In the genomic region with DNA sequence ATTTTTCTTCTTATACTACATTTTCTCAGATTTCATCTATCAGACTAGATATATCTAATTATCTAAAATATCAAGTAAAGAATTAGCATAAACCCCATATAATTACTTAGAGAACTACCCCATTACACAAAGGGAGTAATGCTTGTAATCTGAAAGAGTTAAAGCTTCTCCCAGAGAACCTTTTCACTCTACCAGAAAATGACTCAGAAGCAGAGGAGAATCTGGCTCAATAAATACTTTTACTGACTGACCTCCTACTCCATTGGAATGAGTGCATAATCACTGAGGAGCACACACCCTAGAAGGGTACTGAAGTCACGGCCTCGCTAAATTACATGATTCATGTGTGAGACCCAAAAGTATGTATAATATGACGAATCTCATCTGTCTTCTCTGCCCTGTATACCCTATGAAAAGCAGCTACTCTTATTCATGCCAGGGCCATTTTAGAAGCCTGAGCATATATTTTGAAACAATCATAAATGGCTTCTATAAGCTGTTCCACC, we compare ENCODE assay signal across 9 cellular contexts. TPM values are rescaled to one million over a fixed set of nuclear protein-coding genes. Genes with fewer than 3 reads are reported as not detected.
DNase-seq lines count a peak whose midpoint lies in the region; ATAC-seq and TF ChIP-seq lines count a peak whose summit lies in the region.
"Had no signal": no experiment of that assay in that cellular context is flagged by ENCODE, and none has a peak within 500 bp of the region (broad histone marks: within the 10 kb centered on the region; RNA-seq: fewer than 3 reads in every experiment).

No MANE protein-coding gene starts in this region.

- H3K36me3 Mint-ChIP-seq in CD14-positive monocyte, result peaks cover 5 to 7% of the 10 kb centered on the region in 2 donors

- no peaks in the 10 kb centered on the region for H3K27me3 ChIP-seq in fibroblast of lung (ENCODE audit: control insufficient read depth, insufficient read depth, low read length)

- no peaks in the 10 kb centered on the region for H4K20me1 ChIP-seq in fibroblast of lung (ENCODE audit: control insufficient read depth, extremely low read depth, insufficient read depth, low read length)

- DNase-seq in CD14-positive monocyte (ENCODE audit: low spot score) (no peak), RKO (ENCODE audit: low spot score) (peak; percentile 93), fibroblast of lung (ENCODE audit: low read depth in 2 of 2) (peak; percentile 98 to 99), pons (ENCODE audit: low spot score) (peak; percentile 2), anterior cingulate cortex (lab: John Stamatoyannopoulos, UW) (no peak), germinal center (ENCODE audit: low spot score) (no peak)
- DNase-seq: activated CD4-positive, alpha-beta T cell treated with anti-CD3 and anti-CD28 coated beads for 48 hours had no signal

- peaks cover 0 to 5% (median 0%) of the 10 kb centered on the region in 3 donors for H3K27me3 Mint-ChIP-seq in CD14-positive monocyte (ENCODE audit: low read depth in 3 of 3)

- no peaks in the 10 kb centered on the region for H3K36me3 ChIP-seq in fibroblast of lung (ENCODE audit: control insufficient read depth, insufficient read depth, low read length)

- no peaks in the 10 kb centered on the region for H3K9me3 ChIP-seq in fibroblast of lung (ENCODE audit: control insufficient read depth, insufficient read depth, low read depth, low read length)

- no peak overlapping the region for H3K9ac ChIP-seq in fibroblast of lung (ENCODE audit: insufficient read depth, low read length)

- peak overlapping the region in 4 of 7 donors; percentile 16 to 87 (median 68) for H3K27ac Mint-ChIP-seq in CD14-positive monocyte

- ATAC-seq in GM21576 (IDR thresholded peaks at IDR 0.05; ENCODE audit: unreplicated experiment) (no peak), HG03520 (IDR thresholded peaks at IDR 0.05; ENCODE audit: unreplicated experiment) (no peak)

- H3K9me3 Mint-ChIP-seq in CD14-positive monocyte, result no peaks in the 10 kb centered on the region

- peak overlapping the region; percentile 82 for H3K4me2 ChIP-seq in fibroblast of lung (ENCODE audit: extremely low read depth, insufficient read depth, low read length)

- peaks cover 80% of the 10 kb centered on the region for H3K79me2 ChIP-seq in fibroblast of lung (ENCODE audit: control insufficient read depth, insufficient read depth, low read length)

- H2AFZ ChIP-seq in fibroblast of lung (ENCODE audit: low read length), result no peak overlapping the region

- peak overlapping the region in 2 of 4 experiments; percentile 38 for H3K4me3 ChIP-seq in fibroblast of lung (replicated peaks in 1 of 4; ENCODE audit: control extremely low read depth in 1 of 4, insufficient read depth in 1 of 4, low read depth in 3 of 4, low read length in 4 of 4)

- peak overlapping the region; percentile 93 for H3K27ac ChIP-seq in fibroblast of lung (ENCODE audit: insufficient read depth, low read length)

- peaks cover 26% of the 10 kb centered on the region for H3K4me1 ChIP-seq in fibroblast of lung (ENCODE audit: control insufficient read depth, extremely low read depth, insufficient read depth, low read length)

- peaks cover 34% of the 10 kb centered on the region for H3K4me1 Mint-ChIP-seq in CD14-positive monocyte

- TF ChIP-seq CTCF in CD14-positive monocyte (IDR thresholded peaks at IDR 0.05) (no peak), fibroblast of lung (conservative IDR thresholded peaks at IDR 0.05 in 1 of 2, IDR thresholded peaks at IDR 0.05 in 1 of 2; ENCODE audit: low read depth in 1 of 2, low read length in 2 of 2) (no peak)

- no peak overlapping the region for H3K4me3 Mint-ChIP-seq in CD14-positive monocyte

- intact Hi-C loops in CD14-positive monocyte (cut with micrococcal nuclease), result loop anchor here in 1 of 2 donors (5.0 kb wide), 1 partner anchor 35 kb away; no protein-coding TSS in a partner anchor

RNA-seq across cellular contexts. Expression of a gene that starts 32.8 kb away (rescaled TPM):
- 1 to 10 TPM in 1 of 2 donors, under 1 TPM in 1; 0.83 to 1.2 TPM for polyA plus RNA-seq in CD14-positive monocyte
- total RNA-seq in fibroblast of lung, result 5.9 and 12.9 TPM in 2 replicates
- polyA plus RNA-seq in fibroblast of lung, result 17.6 and 21.2 TPM in 2 replicates
- 11.3 and 15.0 TPM in 2 replicates for polyA plus RNA-seq in fibroblast of lung (2012)
- polyA minus RNA-seq in fibroblast of lung (ENCODE audit: low replicate concordance), result 13.8 and 16.1 TPM in 2 replicates

Comparison
In these comparisons a context has a peak if more than half of its experiments do, and no peak if none do; other contexts are left out.
1. DNase-seq: peak in RKO (single experiment), fibroblast of lung (2 of 2) and pons (single experiment); none in CD14-positive monocyte (single experiment), anterior cingulate cortex (0 of 58) and germinal center (single experiment).
2. RNA of a gene that starts 32.8 kb away (polyA plus RNA-seq): 11.3 to 21.2 TPM in fibroblast of lung; 0.83 to 1.2 TPM in CD14-positive monocyte; every median in the first group is over 4 times any median in the second.